In the genomic region with DNA sequence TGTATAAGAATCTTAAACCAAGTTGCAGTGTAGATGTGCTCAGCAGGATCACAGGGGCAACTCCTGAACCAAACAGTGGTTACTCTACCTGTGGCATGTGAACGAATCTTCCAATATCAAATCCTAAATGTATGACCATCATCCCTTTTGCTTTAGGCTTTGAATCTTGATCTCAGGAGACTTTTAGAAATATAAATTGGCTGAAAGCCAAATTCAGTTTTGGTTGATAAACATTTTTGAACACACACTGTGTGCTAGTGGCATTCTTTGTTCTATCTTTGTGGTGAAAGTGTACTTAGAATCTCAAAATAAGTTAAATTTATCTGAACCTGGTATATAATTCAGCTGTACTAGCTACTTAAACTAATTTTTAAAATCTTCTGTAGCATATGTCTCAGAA, we compare ENCODE assay signal across 23 cellular contexts.
"Had no signal": no experiment of that assay in that cellular context is flagged by ENCODE, and none has a peak within 500 bp of the region (broad histone marks: within the 10 kb centered on the region; RNA-seq: fewer than 3 reads in every experiment).

No MANE protein-coding gene starts in this region.

- H3K27ac ChIP-seq: coronary artery, dorsolateral prefrontal cortex, esophagus muscularis mucosa, foreskin keratinocyte, gastroesophageal sphincter, heart left ventricle, hepatocyte, left lung, lower lobe of right lung had no signal

- H3K4me3 ChIP-seq: coronary artery, dorsolateral prefrontal cortex, esophagus muscularis mucosa, gastroesophageal sphincter, heart left ventricle, hepatocyte, left lung, lower lobe of right lung, mucosa of descending colon had no signal

- H3K27ac Mint-ChIP-seq: mesothelial cell of epicardium, naive B cell had no signal

- H3K36me3 ChIP-seq: esophagus muscularis mucosa, gastroesophageal sphincter, heart left ventricle, left lung, lower lobe of right lung had no signal

- H3K36me3 Mint-ChIP-seq: mesothelial cell of epicardium, naive B cell had no signal

- FAIRE-seq: endothelial cell of umbilical vein, frontal cortex, islet of Langerhans, keratinocyte had no signal

- H3K4me3 Mint-ChIP-seq: mesothelial cell of epicardium, naive B cell had no signal

- H2AFZ ChIP-seq: hepatocyte had no signal

- H3K27me3 ChIP-seq: esophagus muscularis mucosa, gastroesophageal sphincter had no signal

- H3K9me3 ChIP-seq: gastroesophageal sphincter, heart left ventricle, left lung, lower lobe of right lung, mucosa of descending colon had no signal

- H3K4me1 ChIP-seq: foreskin keratinocyte, gastroesophageal sphincter, left lung, lower lobe of right lung had no signal

- H3K4me2 ChIP-seq: hepatocyte had no signal

- H3K79me2 ChIP-seq: hepatocyte had no signal

- ATAC-seq: foreskin keratinocyte, gastroesophageal sphincter, heart left ventricle, left cardiac atrium, left lung, left ventricle myocardium superior, lower lobe of right lung, mucosa of descending colon had no signal

- DNase-seq: dermis blood vessel endothelial cell; dorsolateral prefrontal cortex; effector CD4-positive, alpha-beta T cell; effector memory CD4-positive, alpha-beta T cell; foreskin keratinocyte; heart left ventricle; hypothalamus; left cardiac atrium; left lung; left ventricle myocardium superior; lower lobe of right lung; mesenchymal stem cell; mucosa of descending colon; naive B cell had no signal
